1 cellular context compared by ENCODE assay signal in genomic region chr18:60130289-60130688, GRCh38.
TF ChIP-seq lines count a peak whose summit lies in the region.

No MANE protein-coding gene starts in this region.

TF ChIP-seq in H1, 55 proteins besides CTCF, POLR2A, EP300 and RAD21 (continued from another document):
- TF ChIP-seq CHD7 (IDR thresholded peaks at IDR 0.05; ENCODE audit: insufficient replicate concordance, low read length) = no peak
- TF ChIP-seq POU5F1 (IDR thresholded peaks at IDR 0.05; ENCODE audit: low read depth, low read length) = no peak
- TF ChIP-seq TAF1 (IDR thresholded peaks at IDR 0.05; ENCODE audit: low read depth, low read length) = no peak
- no peak for TF ChIP-seq YY1 (IDR thresholded peaks at IDR 0.05; ENCODE audit: low read depth, low read length)
- no peak for TF ChIP-seq NRF1 (IDR thresholded peaks at IDR 0.05; ENCODE audit: low read depth, low read length)
